10 cellular contexts compared by ENCODE assay signal in the genomic region with DNA sequence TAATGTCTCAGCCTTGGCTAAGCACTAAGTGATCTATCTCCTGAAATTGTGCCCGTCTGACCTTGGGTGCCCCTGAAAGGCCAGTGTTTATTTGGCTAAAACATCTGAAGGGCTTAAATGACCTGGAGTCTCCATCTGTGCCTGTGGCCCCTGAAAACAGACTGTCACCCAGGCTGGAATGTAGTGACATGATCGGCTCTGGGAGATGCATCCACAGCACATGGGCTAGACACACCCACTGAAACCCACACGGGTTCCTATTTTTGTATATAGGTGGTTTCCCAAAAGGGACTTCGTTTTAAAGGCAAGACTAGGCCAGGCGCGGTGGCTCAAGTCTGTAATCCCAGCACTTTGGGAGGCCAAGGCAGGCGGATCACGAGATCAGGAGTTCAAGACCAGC. TPM values are rescaled to one million over a fixed set of nuclear protein-coding genes. Genes with fewer than 3 reads are reported as not detected.
DNase-seq lines count a peak whose midpoint lies in the region; ATAC-seq lines count a peak whose summit lies in the region.
"Had no signal": no experiment of that assay in that cellular context is flagged by ENCODE, and none has a peak within 500 bp of the region (broad histone marks: within the 10 kb centered on the region; RNA-seq: fewer than 3 reads in every experiment).

No MANE protein-coding gene starts in this region.

- peaks cover 6% of the 10 kb centered on the region for H3K27me3 Mint-ChIP-seq in activated CD8-positive, alpha-beta memory T cell treated with anti-CD3 and anti-CD28 coated beads, Interleukin-2, amount 10 ng/mL, durations not matched to agents 7 days and 5 days
- H3K27me3 Mint-ChIP-seq in central memory CD8-positive, alpha-beta T cell = peaks cover 17% of the 10 kb centered on the region
- peaks cover 9% of the 10 kb centered on the region for H3K27me3 Mint-ChIP-seq in stimulated activated naive CD8-positive, alpha-beta T cell treated with anti-CD3 and anti-CD28 coated beads, Interleukin-15, amount 100 ng/mL, for 72 hours

- H3K4me1 Mint-ChIP-seq in activated CD8-positive, alpha-beta memory T cell treated with anti-CD3 and anti-CD28 coated beads, Interleukin-2, amount 10 ng/mL, durations not matched to agents 7 days and 5 days = peaks cover 41% of the 10 kb centered on the region
- H3K4me1 Mint-ChIP-seq in central memory CD8-positive, alpha-beta T cell = peaks cover 13% of the 10 kb centered on the region
- peaks cover 53% of the 10 kb centered on the region for H3K4me1 Mint-ChIP-seq in stimulated activated naive CD8-positive, alpha-beta T cell treated with anti-CD3 and anti-CD28 coated beads, Interleukin-15, amount 100 ng/mL, for 72 hours

- H3K9me3 Mint-ChIP-seq in activated CD8-positive, alpha-beta memory T cell treated with anti-CD3 and anti-CD28 coated beads, Interleukin-2, amount 10 ng/mL, durations not matched to agents 7 days and 5 days (ENCODE audit: low read depth) = no peaks in the 10 kb centered on the region
- no peaks in the 10 kb centered on the region for H3K9me3 Mint-ChIP-seq in central memory CD8-positive, alpha-beta T cell
- H3K9me3 Mint-ChIP-seq in stimulated activated naive CD8-positive, alpha-beta T cell treated with anti-CD3 and anti-CD28 coated beads, Interleukin-15, amount 100 ng/mL, for 72 hours = no peaks in the 10 kb centered on the region

- peak overlapping the region; percentile 58 for H3K27ac Mint-ChIP-seq in activated CD8-positive, alpha-beta memory T cell treated with anti-CD3 and anti-CD28 coated beads, Interleukin-2, amount 10 ng/mL, durations not matched to agents 7 days and 5 days
- peak overlapping the region; percentile 10 for H3K27ac Mint-ChIP-seq in central memory CD8-positive, alpha-beta T cell (ENCODE audit: low read depth)
- peak overlapping the region; percentile 29 to 77 for H3K27ac Mint-ChIP-seq in stimulated activated naive CD8-positive, alpha-beta T cell treated with anti-CD3 and anti-CD28 coated beads, Interleukin-15, amount 100 ng/mL, for 72 hours

- no peaks in the 10 kb centered on the region for H3K36me3 Mint-ChIP-seq in activated CD8-positive, alpha-beta memory T cell treated with anti-CD3 and anti-CD28 coated beads, Interleukin-2, amount 10 ng/mL, durations not matched to agents 7 days and 5 days
- H3K36me3 Mint-ChIP-seq in central memory CD8-positive, alpha-beta T cell (ENCODE audit: insufficient read depth) = peaks cover 3% of the 10 kb centered on the region

- ATAC-seq in activated CD8-positive, alpha-beta memory T cell treated with anti-CD3 and anti-CD28 coated beads, Interleukin-2, amount 10 ng/mL, durations not matched to agents 7 days and 5 days = no peak
- peak; percentile 36 for ATAC-seq in central memory CD8-positive, alpha-beta T cell (replicated peaks; ENCODE audit: extremely low read depth, poor library complexity, severe bottlenecking)
- ATAC-seq in stimulated activated naive CD8-positive, alpha-beta T cell treated with anti-CD3 and anti-CD28 coated beads, Interleukin-15, amount 100 ng/mL, for 72 hours = peak; percentile 62
- ATAC-seq in HG03039 (IDR thresholded peaks at IDR 0.05; ENCODE audit: unreplicated experiment) = no peak

- no peak for DNase-seq in activated CD8-positive, alpha-beta memory T cell treated with anti-CD3 and anti-CD28 coated beads, Interleukin-2, amount 10 ng/mL, durations not matched to agents 7 days and 5 days
- no peak for DNase-seq in activated CD8-positive, alpha-beta memory T cell treated with anti-CD3 and anti-CD28 coated beads for 24 hours
- peak; percentile 48 for DNase-seq in NCI-H69 (lab: John Stamatoyannopoulos, UW)
- DNase-seq in central memory CD8-positive, alpha-beta T cell (ENCODE audit: low spot score in 2 of 2) = no peak
- peak in 1 of 2 donors; percentile 25 for DNase-seq in stimulated activated naive CD8-positive, alpha-beta T cell treated with anti-CD3 and anti-CD28 coated beads, Interleukin-15, amount 100 ng/mL, for 72 hours
- DNase-seq in effector CD8-positive, alpha-beta T cell (lab: John Stamatoyannopoulos, UW) = no peak
- DNase-seq in NK-92 treated with Interleukin-12 subunit alpha and Interleukin-12 subunit beta, amount 100 ng/mL, for 24 hours (lab: John Stamatoyannopoulos, UW) = no peak
- DNase-seq: NCI-H1436 treated with DMSO at 0.1 percent for 48 hours, uterus had no signal

- CTCF ChIA-PET in activated CD8-positive, alpha-beta memory T cell treated with anti-CD3 and anti-CD28 coated beads, Interleukin-2, amount 10 ng/mL, durations not matched to agents 7 days and 5 days (lab: Charles Lee) = interaction anchor here (0.6 to 1.0 kb wide), 2 partner anchors 15 to 48 kb away, joined by 3 to 4 read pairs; partner anchors contain the start of gene USP36

- H3K4me3 Mint-ChIP-seq in activated CD8-positive, alpha-beta memory T cell treated with anti-CD3 and anti-CD28 coated beads, Interleukin-2, amount 10 ng/mL, durations not matched to agents 7 days and 5 days = no peak overlapping the region
- peak overlapping the region; percentile 20 for H3K4me3 Mint-ChIP-seq in central memory CD8-positive, alpha-beta T cell
- peak overlapping the region; percentile 29 to 60 for H3K4me3 Mint-ChIP-seq in stimulated activated naive CD8-positive, alpha-beta T cell treated with anti-CD3 and anti-CD28 coated beads, Interleukin-15, amount 100 ng/mL, for 72 hours

RNA-seq across cellular contexts. Expression of gene CEP295NL, which starts 13.5 kb away (rescaled TPM):
- under 1 TPM in 1 of 2 experiments, not detected in 1; 0.29 TPM for total RNA-seq in activated CD8-positive, alpha-beta memory T cell treated with anti-CD3 and anti-CD28 coated beads, Interleukin-2, amount 10 ng/mL, durations not matched to agents 7 days and 5 days

RNA-seq across cellular contexts. Expression of gene TIMP2, which starts 35.7 kb away (rescaled TPM):
- total RNA-seq in activated CD8-positive, alpha-beta memory T cell treated with anti-CD3 and anti-CD28 coated beads, Interleukin-2, amount 10 ng/mL, durations not matched to agents 7 days and 5 days = 1 to 10 TPM; 1.7 to 2.9 TPM

RNA-seq across cellular contexts. Expression of gene USP36, which starts 48.9 kb away (rescaled TPM):
- total RNA-seq in activated CD8-positive, alpha-beta memory T cell treated with anti-CD3 and anti-CD28 coated beads, Interleukin-2, amount 10 ng/mL, durations not matched to agents 7 days and 5 days = 10 to 100 TPM; 84.5 to 94.3 TPM

Comparison
In these comparisons a context has a peak if more than half of its experiments do, and no peak if none do; other contexts are left out.
1. ATAC-seq: peak in central memory CD8-positive, alpha-beta T cell (single experiment) and stimulated activated naive CD8-positive, alpha-beta T cell treated with anti-CD3 and anti-CD28 coated beads, Interleukin-15, amount 100 ng/mL, for 72 hours (single experiment); none in activated CD8-positive, alpha-beta memory T cell treated with anti-CD3 and anti-CD28 coated beads, Interleukin-2, amount 10 ng/mL, durations not matched to agents 7 days and 5 days (single experiment) and HG03039 (single experiment).
2. Peak in every context shown above with its lines, with median percentiles within 50 percentile points of each other: H3K27ac Mint-ChIP-seq.